ENCODE assay signal across 8 cellular contexts in genomic region chr5:43312076-43312620, GRCh38. TPM values are rescaled to one million over a fixed set of nuclear protein-coding genes. Genes with fewer than 3 reads are reported as not detected.
A peak's percentile ranks its signal among the peaks of the same experiment; 100 is the strongest.
DNase-seq lines count a peak whose midpoint lies in the region; ATAC-seq and TF ChIP-seq lines count a peak whose summit lies in the region.

No MANE protein-coding gene starts in this region.

- CTCF ChIA-PET in A673 (lab: Charles Lee): no interaction called here

- no peaks in the 10 kb centered on the region for H3K27me3 ChIP-seq in A673 (replicated peaks; ENCODE audit: insufficient read depth, low read depth, low read length, poor library complexity)
- no peaks in the 10 kb centered on the region for H3K27me3 ChIP-seq in HUES48 (ENCODE audit: control insufficient read depth, insufficient read depth, low read length)
- H3K27me3 ChIP-seq in mononuclear cell (ENCODE audit: insufficient read depth, low read length): no peaks in the 10 kb centered on the region

- peak overlapping the region; percentile 74; the same call in 1 of the 2 replicates for H3K9ac ChIP-seq in HUES48 (ENCODE audit: low read depth, low read length)

- peak overlapping the region; percentile 96 to 99 (median 99) for H3K4me3 Mint-ChIP-seq in brain

- H3K4me1 ChIP-seq in A673 (ENCODE audit: insufficient read depth, low read length, poor library complexity, severe bottlenecking) (peaks cover 35% of the 10 kb centered on the region), HUES48 (ENCODE audit: control insufficient read depth, insufficient read depth, low read length) (peaks cover 34% of the 10 kb centered on the region), mononuclear cell (ENCODE audit: insufficient read depth, low read length) (peaks cover 19% of the 10 kb centered on the region)

- DNase-seq in A673 (ENCODE audit: low spot score): no peak
- DNase-seq in ACHN: no peak

- TF ChIP-seq CTCF in A673 (conservative IDR thresholded peaks at IDR 0.05; ENCODE audit: low read depth, low read length) (no peak), brain (conservative IDR thresholded peaks at IDR 0.05) (no peak)

- in situ Hi-C loops in ACHN (cut with HindIII; ENCODE audit: low pct_ligation_motif_present, low pct_unique_long_range_greater_than_20kb, low sequenced_read_pairs): no loop called here

- H3K4me1 Mint-ChIP-seq in brain: peaks cover 90% of the 10 kb centered on the region

- peak overlapping the region; percentile 94 to 99 (median 98) for H3K27ac Mint-ChIP-seq in brain

- H3K27ac ChIP-seq in A673 (ENCODE audit: low read depth, low read length, poor library complexity, severe bottlenecking): peak overlapping the region; percentile 86
- no peak overlapping the region for H3K27ac ChIP-seq in HUES48 (ENCODE audit: low read depth, low read length)

- ATAC-seq in HG03135 (IDR thresholded peaks at IDR 0.05; ENCODE audit: unreplicated experiment): no peak
- ATAC-seq in HG03469 (IDR thresholded peaks at IDR 0.05; ENCODE audit: unreplicated experiment): no peak
- no peak for ATAC-seq in GM19463 (IDR thresholded peaks at IDR 0.05; ENCODE audit: unreplicated experiment)

- H3K27me3 Mint-ChIP-seq in brain: peaks cover 18% of the 10 kb centered on the region

- no TSS peak for BruUV-seq in A673 (replicated peaks; lab: Mats Ljungman, UMichigan)

- H3K9me3 ChIP-seq in A673 (ENCODE audit: low read depth, low read length, poor library complexity, severe bottlenecking) (no peaks in the 10 kb centered on the region), HUES48 (ENCODE audit: control insufficient read depth, insufficient read depth, low read length) (no peaks in the 10 kb centered on the region), mononuclear cell (ENCODE audit: low read depth, low read length) (no peaks in the 10 kb centered on the region)

- H3K4me3 ChIP-seq in A673 (ENCODE audit: low read depth, low read length, poor library complexity, severe bottlenecking) (peak overlapping the region; percentile 92), HUES48 (ENCODE audit: low read depth, low read length) (peak overlapping the region; percentile 84), mononuclear cell (ENCODE audit: low read length) (peak overlapping the region; percentile 69)

- peaks cover 43% of the 10 kb centered on the region for H3K36me3 ChIP-seq in A673 (ENCODE audit: insufficient read depth, low read length, poor library complexity, severe bottlenecking)
- peaks cover 30% of the 10 kb centered on the region for H3K36me3 ChIP-seq in HUES48 (ENCODE audit: control insufficient read depth, insufficient read depth, low read length)

- POLR2A ChIA-PET in A673 (lab: Charles Lee; ENCODE audit: low non-redundant PET): no interaction called here

- intact Hi-C loops in A673 (cut with micrococcal nuclease; ENCODE audit: unreplicated experiment): no loop called here

- H3K36me3 Mint-ChIP-seq in brain: peaks cover 45% of the 10 kb centered on the region

- H3K9me3 Mint-ChIP-seq in brain: peaks cover 0 to 8% (median 0%) of the 10 kb centered on the region in 5 experiments

RNA-seq across cellular contexts. Expression of gene HMGCS1, which starts 1.1 kb away (rescaled TPM):
- total RNA-seq in A673 (2021): 142 and 162 TPM in 2 replicates
- 35.3 TPM for polyA plus RNA-seq in brain (ENCODE audit: insufficient read depth, low read depth, low replicate concordance)
- total RNA-seq in mononuclear cell: 53.0 TPM
